Comparison of ENCODE assay signal across 12 cellular contexts in genomic region chr2:111160758-111161157, GRCh38. TPM values are rescaled to one million over a fixed set of nuclear protein-coding genes. Genes with fewer than 3 reads are reported as not detected.
DNase-seq lines count a peak whose midpoint lies in the region; ATAC-seq and TF ChIP-seq lines count a peak whose summit lies in the region.
"Had no signal": no experiment of that assay in that cellular context is flagged by ENCODE, and none has a peak within 500 bp of the region (broad histone marks: within the 10 kb centered on the region; RNA-seq: fewer than 3 reads in every experiment).

No MANE protein-coding gene starts in this region.

- POLR2A ChIA-PET in PC-9 (lab: Charles Lee; ENCODE audit: unreplicated experiment) = no interaction called here

- CTCF ChIA-PET in PC-9 (lab: Charles Lee) = no interaction called here

- BruUV-seq in PC-9 (replicated peaks; lab: Mats Ljungman, UMichigan) = no TSS peak

- peaks cover 10% of the 10 kb centered on the region; the same call in 1 of the 2 replicates for H3K79me2 ChIP-seq in PC-9 (ENCODE audit: low read depth)

- no peaks in the 10 kb centered on the region for H3K27me3 ChIP-seq in PC-9 (ENCODE audit: insufficient read depth, low read depth)
- H3K27me3 ChIP-seq: body of pancreas, gastrocnemius medialis, testis had no signal

- peaks cover 7% of the 10 kb centered on the region; the same call in 1 of the 2 replicates for H3K36me3 ChIP-seq in PC-9 (ENCODE audit: low read depth)
- H3K36me3 ChIP-seq: gastrocnemius medialis had no signal

- H3K27me3 Mint-ChIP-seq in osteocyte (ENCODE audit: unreplicated experiment) = no peaks in the 10 kb centered on the region

- H3K9me2 ChIP-seq in PC-9 (ENCODE audit: insufficient read depth) = no peaks in the 10 kb centered on the region

- H3K27ac Mint-ChIP-seq in osteocyte (ENCODE audit: unreplicated experiment) = peak overlapping the region; percentile 72

- no peak overlapping the region for H3K27ac ChIP-seq in PC-9
- H3K27ac ChIP-seq: body of pancreas, testis had no signal

- H3K36me3 Mint-ChIP-seq in osteocyte (ENCODE audit: unreplicated experiment) = peaks cover 54% of the 10 kb centered on the region

- H2AFZ ChIP-seq in PC-9 = no peak overlapping the region

- peaks cover 44% of the 10 kb centered on the region for H3K4me1 Mint-ChIP-seq in osteocyte (ENCODE audit: unreplicated experiment)

- H3K4me1 ChIP-seq in PC-9 (replicated peaks; ENCODE audit: insufficient read depth) = no peaks in the 10 kb centered on the region
- H3K4me1 ChIP-seq: testis had no signal

- no peak overlapping the region for H3K4me2 ChIP-seq in PC-9

- ATAC-seq in HG03095 (IDR thresholded peaks at IDR 0.05; ENCODE audit: unreplicated experiment) = no peak
- ATAC-seq: body of pancreas, gastrocnemius medialis had no signal

- intact Hi-C loops in PC-9 (cut with micrococcal nuclease; ENCODE audit: unreplicated experiment) = no loop called here

- TF ChIP-seq CTCF in epithelial cell of proximal tubule (conservative IDR thresholded peaks at IDR 0.05; ENCODE audit: low read depth, low read length) (no peak), osteocyte (IDR thresholded peaks at IDR 0.05) (no peak), PC-9 (conservative IDR thresholded peaks at IDR 0.05) (no peak)

- H3K4me3 ChIP-seq in epithelial cell of proximal tubule (ENCODE audit: low read depth, low read length) = no peak overlapping the region
- H3K4me3 ChIP-seq in PC-9 = no peak overlapping the region
- H3K4me3 ChIP-seq: body of pancreas, gastrocnemius medialis, testis had no signal

- DNase-seq in EL (peak; percentile 91), RKO (ENCODE audit: low spot score) (peak; percentile 16), epithelial cell of proximal tubule (ENCODE audit: low read depth) (peak; percentile 60), osteocyte (ENCODE audit: extremely low spot score, unreplicated experiment) (no peak), NCI-H748 (lab: John Stamatoyannopoulos, UW; ENCODE audit: unreplicated experiment) (no peak), RPMI8226 (no peak), PC-9 (no peak)
- DNase-seq: body of pancreas, gastrocnemius medialis, NCI-H1436 treated with DMSO at 0.1 percent for 48 hours, testis had no signal

- peaks cover 4% of the 10 kb centered on the region; the same call in 1 of the 2 replicates for H3F3A ChIP-seq in PC-9 (ENCODE audit: insufficient read depth, low read depth)

- H3K4me3 Mint-ChIP-seq in osteocyte (ENCODE audit: unreplicated experiment) = no peak overlapping the region

- H4K20me1 ChIP-seq in PC-9 (ENCODE audit: insufficient read depth) = peaks cover 10% of the 10 kb centered on the region

- no peaks in the 10 kb centered on the region for H3K9me3 Mint-ChIP-seq in osteocyte (ENCODE audit: unreplicated experiment)

- no peaks in the 10 kb centered on the region for H3K9me3 ChIP-seq in PC-9 (ENCODE audit: insufficient read depth, low read depth)
- H3K9me3 ChIP-seq: body of pancreas, gastrocnemius medialis, testis had no signal

RNA-seq across cellular contexts. Expression of gene BCL2L11, which starts 40.0 kb away (rescaled TPM):
- total RNA-seq in epithelial cell of proximal tubule (3.5 and 4.1 TPM in 2 replicates), osteocyte (38.9 and 40.4 TPM in 2 replicates), PC-9 (2021) (12.4 and 17.0 TPM in 2 replicates)

Comparison
In these comparisons a context has a peak if more than half of its experiments do, and no peak if none do; other contexts are left out.
1. DNase-seq: peak in EL (single experiment), RKO (single experiment) and epithelial cell of proximal tubule (single experiment); none in osteocyte (single experiment), NCI-H748 (single experiment), RPMI8226 (single experiment) and PC-9 (0 of 2).